8 cellular contexts compared by ENCODE assay signal in the genomic region with DNA sequence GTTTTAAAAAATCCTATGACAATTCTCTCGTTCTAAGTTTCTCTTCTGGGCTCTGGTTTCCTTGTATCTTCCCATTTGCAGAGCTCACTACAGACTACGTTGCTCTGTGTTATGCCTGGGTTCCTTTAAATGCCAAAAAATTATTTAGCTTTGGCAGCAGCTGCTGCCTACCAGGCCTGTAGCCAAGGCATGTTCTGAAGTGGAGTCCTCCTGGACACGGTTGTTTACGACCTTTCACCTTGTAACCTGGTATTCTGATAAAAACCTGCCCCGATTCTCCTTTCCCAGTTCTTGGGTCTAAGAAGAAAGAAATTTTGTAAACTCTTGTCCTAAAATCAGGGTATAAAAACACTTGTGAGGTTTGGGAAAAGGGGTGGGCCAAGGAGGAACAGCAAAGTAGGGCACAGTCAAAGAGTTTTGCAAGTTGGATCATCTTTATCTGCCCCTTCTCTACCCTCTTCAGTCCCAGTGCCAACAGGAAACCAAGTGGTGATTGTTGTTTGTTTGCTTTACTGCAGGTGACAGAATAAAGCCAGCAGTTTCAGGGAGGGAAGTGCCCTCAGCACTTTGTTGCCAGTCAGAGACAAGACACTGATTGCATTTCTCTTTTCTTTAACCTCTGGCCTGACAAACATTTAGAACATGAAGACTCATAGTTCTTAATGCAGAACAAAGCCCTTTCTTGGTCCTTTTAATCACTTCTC.
DNase-seq lines count a peak whose midpoint lies in the region; ATAC-seq and TF ChIP-seq lines count a peak whose summit lies in the region.

No MANE protein-coding gene starts in this region.

- peaks cover 27 to 39% of the 10 kb centered on the region in 2 experiments for H3K4me1 ChIP-seq in neutrophil (ENCODE audit: control insufficient read depth in 1 of 2, insufficient read depth in 1 of 2, low read depth in 1 of 2, low read length in 1 of 2)

- H3K27ac ChIP-seq in neutrophil, result peak overlapping the region; percentile 72

- H3K36me3 ChIP-seq in neutrophil, result peaks cover 11% of the 10 kb centered on the region

- H3K4me3 ChIP-seq in neutrophil (ENCODE audit: low read depth in 1 of 2, low read length in 1 of 2), result peak overlapping the region in 1 of 2 experiments; percentile 20

- H3K27me3 ChIP-seq in neutrophil, result no peaks in the 10 kb centered on the region

- ATAC-seq in HG03432 (IDR thresholded peaks at IDR 0.05; ENCODE audit: unreplicated experiment), result no peak
- ATAC-seq in HG02870 (IDR thresholded peaks at IDR 0.05; ENCODE audit: unreplicated experiment), result no peak

- DNase-seq in DMS79 (lab: John Stamatoyannopoulos, UW) (peak; percentile 81), NCI-H748 treated with DMSO at 0.1 percent for 48 hours (lab: John Stamatoyannopoulos, UW) (peak; percentile 56), RKO (ENCODE audit: low spot score) (no peak), kidney tubule cell (ENCODE audit: low spot score) (no peak)
- DNase-seq in effector CD4-positive, alpha-beta T cell, result peak; percentile 35

- H3K9me3 ChIP-seq in neutrophil, result no peaks in the 10 kb centered on the region

- TF ChIP-seq CTCF in neutrophil (IDR thresholded peaks at IDR 0.05), result peak; percentile 6

Comparison
In these comparisons a context has a peak if more than half of its experiments do, and no peak if none do; other contexts are left out.
1. DNase-seq: peak in DMS79 (single experiment), NCI-H748 treated with DMSO at 0.1 percent for 48 hours (single experiment) and effector CD4-positive, alpha-beta T cell (single experiment); none in RKO (single experiment) and kidney tubule cell (single experiment).